In genomic region chr7:44618045-44618444, GRCh38 we compare ENCODE assay signal across 14 cellular contexts. TPM values are rescaled to one million over a fixed set of nuclear protein-coding genes. Genes with fewer than 3 reads are reported as not detected.
DNase-seq lines count a peak whose midpoint lies in the region; ATAC-seq and TF ChIP-seq lines count a peak whose summit lies in the region.
"Had no signal": no experiment of that assay in that cellular context is flagged by ENCODE, and none has a peak within 500 bp of the region (broad histone marks: within the 10 kb centered on the region; RNA-seq: fewer than 3 reads in every experiment).

No MANE protein-coding gene starts in this region.

- H2AFZ ChIP-seq in KMS-11 (ENCODE audit: low read depth) (no peak overlapping the region), mammary epithelial cell (ENCODE audit: low read depth, low read length) (no peak overlapping the region), parathyroid adenoma (no peak overlapping the region)

- H3K4me3 ChIP-seq in CD8-positive, alpha-beta T cell (ENCODE audit: low read depth, low read length) = no peak overlapping the region
- H3K4me3 ChIP-seq in KMS-11 (IDR thresholded peaks at IDR 0.05; ENCODE audit: insufficient read depth, low read depth, low read length) (no peak overlapping the region), mammary epithelial cell (replicated peaks in 1 of 3; ENCODE audit: insufficient read depth in 1 of 3, low read depth in 2 of 3, low read length in 3 of 3) (no peak overlapping the region), parathyroid adenoma (ENCODE audit: low read depth, low read length) (peak overlapping the region; percentile 33), right lobe of liver (no peak overlapping the region)
- H3K4me3 ChIP-seq: pancreas, stomach had no signal

- CTCF ChIA-PET in CD8-positive, alpha-beta T cell (lab: Charles Lee) = no interaction called here
- CTCF ChIA-PET in mammary epithelial cell (lab: Charles Lee; ENCODE audit: low non-redundant PET) = no interaction called here

- H3K4me3 Mint-ChIP-seq in CD8-positive, alpha-beta T cell = no peak overlapping the region

- in situ Hi-C loops in mammary epithelial cell (cut with MboI; ENCODE audit: low sequenced_read_pairs in 2 of 2) = no loop called here

- no peak overlapping the region for H3K27ac ChIP-seq in CD8-positive, alpha-beta T cell (ENCODE audit: low read depth, low read length)
- H3K27ac ChIP-seq in KMS-11 = no peak overlapping the region
- peak overlapping the region; percentile 33 for H3K27ac ChIP-seq in mammary epithelial cell (ENCODE audit: insufficient read depth, low read depth, low read length)
- peak overlapping the region; percentile 64 for H3K27ac ChIP-seq in parathyroid adenoma
- H3K27ac ChIP-seq in right lobe of liver = no peak overlapping the region
- H3K27ac ChIP-seq: HL-60 had no signal

- H3K36me3 ChIP-seq in CD8-positive, alpha-beta T cell (ENCODE audit: insufficient read depth, low read length) = no peaks in the 10 kb centered on the region
- H3K36me3 ChIP-seq in KMS-11 (ENCODE audit: insufficient read depth) (no peaks in the 10 kb centered on the region), mammary epithelial cell (ENCODE audit: insufficient read depth, low read length) (no peaks in the 10 kb centered on the region), parathyroid adenoma (ENCODE audit: control insufficient read depth, insufficient read depth, low read length) (no peaks in the 10 kb centered on the region), right lobe of liver (no peaks in the 10 kb centered on the region)
- H3K36me3 ChIP-seq: pancreas had no signal

- H3K9me3 ChIP-seq in CD8-positive, alpha-beta T cell (ENCODE audit: low read length) = no peaks in the 10 kb centered on the region
- no peaks in the 10 kb centered on the region for H3K9me3 ChIP-seq in mammary epithelial cell (replicated peaks; ENCODE audit: insufficient read depth, low read length)
- H3K9me3 ChIP-seq in parathyroid adenoma (ENCODE audit: control insufficient read depth, low read length) = no peaks in the 10 kb centered on the region
- H3K9me3 ChIP-seq in right lobe of liver = no peaks in the 10 kb centered on the region
- H3K9me3 ChIP-seq: pancreas, stomach had no signal

- BruUV-seq in mammary epithelial cell (replicated peaks; lab: Mats Ljungman, UMichigan) = no TSS peak

- H3K9ac ChIP-seq in KMS-11 (no peak overlapping the region), mammary epithelial cell (ENCODE audit: insufficient read depth, low read length) (no peak overlapping the region), parathyroid adenoma (no peak overlapping the region)

- H3K9me3 Mint-ChIP-seq in CD8-positive, alpha-beta T cell = no peaks in the 10 kb centered on the region

- dilution Hi-C loops in mammary epithelial cell (cut with HindIII; ENCODE audit: low sequenced_read_pairs) = no loop called here

- H3K4me1 ChIP-seq in CD8-positive, alpha-beta T cell (ENCODE audit: insufficient read depth, low read length) = peaks cover 31% of the 10 kb centered on the region
- H3K4me1 ChIP-seq in KMS-11 (ENCODE audit: low read depth, poor library complexity, severe bottlenecking) (peaks cover 67% of the 10 kb centered on the region), mammary epithelial cell (ENCODE audit: insufficient read depth, low read length) (peaks cover 25% of the 10 kb centered on the region), parathyroid adenoma (peaks cover 29% of the 10 kb centered on the region), right lobe of liver (peaks cover 0 to 15% (median 7%) of the 10 kb centered on the region in 4 donors)

- no peak for TF ChIP-seq CTCF in CD8-positive, alpha-beta T cell (IDR thresholded peaks at IDR 0.05)
- TF ChIP-seq CTCF in KMS-11 (conservative IDR thresholded peaks at IDR 0.05; ENCODE audit: low read depth, low read length) = no peak
- no peak for TF ChIP-seq CTCF in mammary epithelial cell (conservative IDR thresholded peaks at IDR 0.05 in 1 of 2, IDR thresholded peaks at IDR 0.05 in 1 of 2; ENCODE audit: extremely low read depth in 1 of 2, insufficient read depth in 1 of 2, low read depth in 1 of 2, low read length in 2 of 2)
- TF ChIP-seq CTCF in parathyroid adenoma (IDR thresholded peaks at IDR 0.05) = no peak
- no peak for TF ChIP-seq CTCF in right lobe of liver (IDR thresholded peaks at IDR 0.05)

- H3K27me3 ChIP-seq in CD8-positive, alpha-beta T cell (ENCODE audit: insufficient read depth, low read length) = no peaks in the 10 kb centered on the region
- H3K27me3 ChIP-seq in KMS-11 (ENCODE audit: insufficient read depth, low read depth) (no peaks in the 10 kb centered on the region), mammary epithelial cell (ENCODE audit: insufficient read depth, low read length) (no peaks in the 10 kb centered on the region), parathyroid adenoma (ENCODE audit: control insufficient read depth, insufficient read depth, low read length) (no peaks in the 10 kb centered on the region), right lobe of liver (no peaks in the 10 kb centered on the region)
- H3K27me3 ChIP-seq: pancreas, stomach had no signal

- H3K27me3 Mint-ChIP-seq in CD8-positive, alpha-beta T cell (ENCODE audit: low read depth) = no peaks in the 10 kb centered on the region

- peaks cover 32% of the 10 kb centered on the region for H3K36me3 Mint-ChIP-seq in CD8-positive, alpha-beta T cell

- 79% methylated on average over 1 of the region's 1 CpG for WGBS in mammary epithelial cell (ENCODE audit: low coverage, missing lambda C conversion rate)
- WGBS in right lobe of liver (ENCODE audit: insufficient coverage, low coverage, low lambda C conversion rate, missing lambda C conversion rate) = 92% methylated on average over 1 of the region's 1 CpG

- peaks cover 76% of the 10 kb centered on the region for H3K4me1 Mint-ChIP-seq in CD8-positive, alpha-beta T cell (ENCODE audit: low read depth)

- peak overlapping the region; percentile 31; the same call in 1 of the 2 replicates for H3K4me2 ChIP-seq in KMS-11
- peak overlapping the region; percentile 35 for H3K4me2 ChIP-seq in mammary epithelial cell (ENCODE audit: insufficient read depth, low read depth, low read length)
- peak overlapping the region; percentile 31 for H3K4me2 ChIP-seq in parathyroid adenoma (ENCODE audit: low read length)

- DNase-seq in CD8-positive, alpha-beta T cell = no peak
- no peak for DNase-seq in mammary epithelial cell
- no peak for DNase-seq in NCI-H146 treated with DMSO at 0.1 percent for 48 hours (lab: John Stamatoyannopoulos, UW; ENCODE audit: unreplicated experiment)
- DNase-seq in SW 1271 (lab: John Stamatoyannopoulos, UW) = no peak
- DNase-seq in right lobe of liver = no peak
- DNase-seq: COR-L47, head of caudate nucleus, NCI-H2227 treated with DMSO at 0.1 percent for 48 hours, pancreas, Right ventricle myocardium superior, stomach had no signal

- ATAC-seq in CD8-positive, alpha-beta T cell = no peak
- ATAC-seq in right lobe of liver = no peak

- intact Hi-C loops in CD8-positive, alpha-beta T cell (cut with DNase I, micrococcal nuclease) = no loop called here
- intact Hi-C loops in mammary epithelial cell (cut with micrococcal nuclease) (no loop called here), right lobe of liver (cut with DNase I) (no loop called here)

- POLR2A ChIA-PET in CD8-positive, alpha-beta T cell (lab: Charles Lee) = no interaction called here

- TF ChIP-seq POLR2A in right lobe of liver (IDR thresholded peaks at IDR 0.05) = no peak

- peaks cover 95% of the 10 kb centered on the region for H3K79me2 ChIP-seq in KMS-11 (ENCODE audit: insufficient read depth, low read depth)
- peaks cover 97% of the 10 kb centered on the region for H3K79me2 ChIP-seq in mammary epithelial cell (ENCODE audit: insufficient read depth, low read length)
- H3K79me2 ChIP-seq in parathyroid adenoma = peaks cover 57% of the 10 kb centered on the region

- H4K20me1 ChIP-seq in KMS-11 (ENCODE audit: insufficient read depth) (no peaks in the 10 kb centered on the region; the same call in 1 of the 2 replicates), mammary epithelial cell (ENCODE audit: insufficient read depth, low read length) (no peaks in the 10 kb centered on the region)

- peak overlapping the region; percentile 55 for H3K27ac Mint-ChIP-seq in CD8-positive, alpha-beta T cell

RNA-seq across cellular contexts. Expression of gene OGDH, which starts 11.6 kb away (rescaled TPM):
- 10 to 100 TPM; 36.8 to 39.6 TPM for total RNA-seq in CD8-positive, alpha-beta T cell
- total RNA-seq in mammary epithelial cell (10 to 100 TPM; 82.4 to 96.9 TPM), right lobe of liver (10 to 100 TPM; 46.6 to 63.2 (median 55.8) TPM)
- 81.2 TPM for polyA plus RNA-seq in mammary epithelial cell
- 222 TPM for polyA minus RNA-seq in mammary epithelial cell

RNA-seq across cellular contexts. Expression of gene TMED4, which starts 36.0 kb away (rescaled TPM):
- total RNA-seq in CD8-positive, alpha-beta T cell = 100 to 1,000 TPM; 115 to 120 TPM
- total RNA-seq in mammary epithelial cell (10 to 100 TPM; 48.2 to 87.9 TPM), right lobe of liver (10 to 100 TPM; 32.5 to 91.1 (median 41.7) TPM)
- polyA plus RNA-seq in mammary epithelial cell = 61.8 TPM
- 37.2 TPM for polyA minus RNA-seq in mammary epithelial cell

RNA-seq across cellular contexts. Expression of gene DDX56, which starts 44.3 kb away (rescaled TPM):
- total RNA-seq in CD8-positive, alpha-beta T cell = 100 to 1,000 TPM; 140 to 141 TPM
- 10 to 100 TPM; 51.3 to 85.8 TPM for total RNA-seq in mammary epithelial cell
- polyA plus RNA-seq in mammary epithelial cell = 78.1 TPM
- 87.3 TPM for polyA minus RNA-seq in mammary epithelial cell
- 10 to 100 TPM; 31.8 to 42.2 (median 36.5) TPM for total RNA-seq in right lobe of liver

Comparison
In these comparisons a context has a peak if more than half of its experiments do, and no peak if none do; other contexts are left out.
1. H3K27ac ChIP-seq: peak in mammary epithelial cell (single experiment) and parathyroid adenoma (single experiment); none in CD8-positive, alpha-beta T cell (single experiment), KMS-11 (single experiment) and right lobe of liver (0 of 3).
2. Peak in every context shown above with its lines, with median percentiles within 50 percentile points of each other: H3K4me2 ChIP-seq.